ENCODE assay signal across 11 cellular contexts in genomic region chr10:110781139-110781538, GRCh38.
A peak's percentile ranks its signal among the peaks of the same experiment; 100 is the strongest.
DNase-seq lines count a peak whose midpoint lies in the region; ATAC-seq and TF ChIP-seq lines count a peak whose summit lies in the region.
"Had no signal": no experiment of that assay in that cellular context is flagged by ENCODE, and none has a peak within 500 bp of the region (broad histone marks: within the 10 kb centered on the region; RNA-seq: fewer than 3 reads in every experiment).

No MANE protein-coding gene starts in this region.

- no peak overlapping the region for H3K27ac ChIP-seq in neural progenitor cell

- no peak overlapping the region for H3K4me3 ChIP-seq in neural progenitor cell
- H3K4me3 ChIP-seq: HAP-1 had no signal

- H3K9me3 ChIP-seq in neural progenitor cell (ENCODE audit: low read depth): no peaks in the 10 kb centered on the region
- H3K9me3 ChIP-seq: Caco-2, HAP-1 had no signal

- no peaks in the 10 kb centered on the region for H3F3A ChIP-seq in neural progenitor cell (ENCODE audit: low read depth)

- no peak for TF ChIP-seq CTCF in neural progenitor cell (IDR thresholded peaks at IDR 0.05)

- H3K27me3 ChIP-seq in neural progenitor cell: no peaks in the 10 kb centered on the region

- peaks cover 4% of the 10 kb centered on the region for H3K27me3 Mint-ChIP-seq in stimulated activated naive CD8-positive, alpha-beta T cell treated with anti-CD3 and anti-CD28 coated beads, Interleukin-15, Interleukin-2, amounts not matched to agents 100 ng/mL and 50 ng/mL, for 24 hours
- peaks cover 11% of the 10 kb centered on the region for H3K27me3 Mint-ChIP-seq in neural progenitor cell (ENCODE audit: insufficient read depth, low read depth)

- H3K4me3 Mint-ChIP-seq in stimulated activated naive CD8-positive, alpha-beta T cell treated with anti-CD3 and anti-CD28 coated beads, Interleukin-15, Interleukin-2, amounts not matched to agents 100 ng/mL and 50 ng/mL, for 24 hours: no peak overlapping the region
- no peak overlapping the region for H3K4me3 Mint-ChIP-seq in neural progenitor cell
- H3K4me3 Mint-ChIP-seq: CD14-positive monocyte had no signal

- H3K4me1 ChIP-seq in neural progenitor cell: peaks cover 6% of the 10 kb centered on the region
- H3K4me1 ChIP-seq: HAP-1 had no signal

- peak overlapping the region; percentile 6 for H3K27ac Mint-ChIP-seq in stimulated activated naive CD8-positive, alpha-beta T cell treated with anti-CD3 and anti-CD28 coated beads, Interleukin-15, Interleukin-2, amounts not matched to agents 100 ng/mL and 50 ng/mL, for 24 hours
- H3K27ac Mint-ChIP-seq in neural progenitor cell: peak overlapping the region; percentile 39

- no peak overlapping the region for H3K9ac ChIP-seq in neural progenitor cell

- DNase-seq in stimulated activated naive CD8-positive, alpha-beta T cell treated with anti-CD3 and anti-CD28 coated beads, Interleukin-15, Interleukin-2, amounts not matched to agents 100 U/mL and 50 U/mL, for 24 hours: no peak
- peak; percentile 9 to 74 for DNase-seq in cerebellar nuclear complex (lab: John Stamatoyannopoulos, UW)
- DNase-seq in neural progenitor cell (ENCODE audit: low spot score): no peak
- no peak for DNase-seq in NCI-H345 (lab: John Stamatoyannopoulos, UW)
- no peak for DNase-seq in NK-92 treated with Interleukin-12 subunit alpha and Interleukin-12 subunit beta, amount 100 ng/mL, for 24 hours (lab: John Stamatoyannopoulos, UW)
- DNase-seq: Caco-2, NCI-H2227 treated with DMSO at 0.1 percent for 48 hours had no signal

- H2AFZ ChIP-seq in neural progenitor cell (replicated peaks): no peak overlapping the region

- no peaks in the 10 kb centered on the region for H3K9me3 Mint-ChIP-seq in stimulated activated naive CD8-positive, alpha-beta T cell treated with anti-CD3 and anti-CD28 coated beads, Interleukin-15, Interleukin-2, amounts not matched to agents 100 ng/mL and 50 ng/mL, for 24 hours
- no peaks in the 10 kb centered on the region for H3K9me3 Mint-ChIP-seq in neural progenitor cell
- H3K9me3 Mint-ChIP-seq: CD14-positive monocyte had no signal

- no peak overlapping the region for H3K4me2 ChIP-seq in neural progenitor cell

- H4K20me1 ChIP-seq in neural progenitor cell (ENCODE audit: low read depth): no peaks in the 10 kb centered on the region

- H3K4me1 Mint-ChIP-seq in stimulated activated naive CD8-positive, alpha-beta T cell treated with anti-CD3 and anti-CD28 coated beads, Interleukin-15, Interleukin-2, amounts not matched to agents 100 ng/mL and 50 ng/mL, for 24 hours (ENCODE audit: low read depth): peaks cover 51% of the 10 kb centered on the region
- H3K4me1 Mint-ChIP-seq in neural progenitor cell: peaks cover 14% of the 10 kb centered on the region
- H3K4me1 Mint-ChIP-seq: CD14-positive monocyte had no signal

- H3K36me3 Mint-ChIP-seq in stimulated activated naive CD8-positive, alpha-beta T cell treated with anti-CD3 and anti-CD28 coated beads, Interleukin-15, Interleukin-2, amounts not matched to agents 100 ng/mL and 50 ng/mL, for 24 hours (ENCODE audit: low read depth): no peaks in the 10 kb centered on the region
- no peaks in the 10 kb centered on the region for H3K36me3 Mint-ChIP-seq in neural progenitor cell
- H3K36me3 Mint-ChIP-seq: CD14-positive monocyte had no signal

- no peak for ATAC-seq in stimulated activated naive CD8-positive, alpha-beta T cell treated with anti-CD3 and anti-CD28 coated beads, Interleukin-15, Interleukin-2, amounts not matched to agents 100 U/mL and 50 U/mL, for 24 hours
- ATAC-seq in GM21717 (IDR thresholded peaks at IDR 0.05; ENCODE audit: unreplicated experiment): no peak

- H3K36me3 ChIP-seq in neural progenitor cell: no peaks in the 10 kb centered on the region
- H3K36me3 ChIP-seq: HAP-1 had no signal

- H3K79me2 ChIP-seq in neural progenitor cell (ENCODE audit: low read depth): no peaks in the 10 kb centered on the region

Comparison
In these comparisons a context has a peak if more than half of its experiments do, and no peak if none do; other contexts are left out.
1. DNase-seq: peak in cerebellar nuclear complex (2 of 2); none in stimulated activated naive CD8-positive, alpha-beta T cell treated with anti-CD3 and anti-CD28 coated beads, Interleukin-15, Interleukin-2, amounts not matched to agents 100 U/mL and 50 U/mL, for 24 hours (single experiment), neural progenitor cell (single experiment), NCI-H345 (single experiment) and NK-92 treated with Interleukin-12 subunit alpha and Interleukin-12 subunit beta, amount 100 ng/mL, for 24 hours (single experiment).